8 cellular contexts compared by ENCODE assay signal in the genomic region with DNA sequence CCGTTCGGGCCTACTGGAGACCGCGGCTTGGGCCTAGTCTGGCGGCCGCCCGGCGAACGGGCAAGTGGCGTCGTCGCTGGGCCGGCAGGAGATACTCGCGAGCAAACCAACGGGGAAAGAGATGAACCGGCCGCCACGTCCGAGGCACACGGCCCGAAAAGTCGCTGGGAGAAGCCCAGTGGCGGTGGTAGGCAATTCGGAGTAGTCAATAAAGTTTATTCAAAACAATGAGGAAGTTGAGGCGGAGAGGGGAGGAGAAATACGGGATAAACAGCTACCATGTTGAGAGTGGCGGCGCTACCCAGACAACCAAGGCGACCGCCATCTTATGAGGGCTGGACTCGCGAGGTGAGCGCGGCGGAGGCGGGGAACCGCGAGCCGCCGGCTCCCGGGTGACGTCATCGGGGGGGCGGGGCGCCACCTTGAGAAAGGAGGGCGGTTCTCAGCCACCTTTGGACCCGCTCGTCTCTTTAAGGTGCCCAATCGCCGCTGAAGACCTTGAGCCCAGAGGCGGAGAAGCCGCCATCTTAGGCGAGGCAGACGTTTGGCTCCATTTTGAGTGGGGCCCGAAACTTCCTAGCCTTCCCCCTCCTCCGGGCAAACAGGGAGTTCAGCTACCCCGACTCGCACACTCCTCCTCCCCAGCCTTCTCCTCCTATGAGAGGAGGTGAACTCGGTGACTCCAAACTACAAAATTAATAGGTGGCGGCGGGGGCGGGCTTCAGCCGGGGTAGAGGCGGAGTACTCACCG. TPM values are rescaled to one million over a fixed set of nuclear protein-coding genes. Genes with fewer than 3 reads are reported as not detected.
DNase-seq lines count a peak whose midpoint lies in the region; ATAC-seq and TF ChIP-seq lines count a peak whose summit lies in the region.

PHF8 (minus strand) TSS at position 348 of the 751 bp plus-strand sequence. CDS start 1,745 bp downstream, outside the sequence.

- 40% methylated on average over 61 of the region's 66 CpGs for WGBS in smooth muscle cell (ENCODE audit: low lambda C conversion rate)

- H3K27ac ChIP-seq in smooth muscle cell (ENCODE audit: low read depth), result peak within 1 kb of the TSS; percentile 97

- peak within 1 kb of the TSS; percentile 96 for H3K9ac ChIP-seq in smooth muscle cell (ENCODE audit: low read depth)

- no peaks in the 10 kb centered on the region for H3K79me2 ChIP-seq in smooth muscle cell (ENCODE audit: low read depth)

- no peaks in the 10 kb centered on the region for H3K36me3 ChIP-seq in smooth muscle cell (ENCODE audit: low read depth)

- no peaks in the 10 kb centered on the region for H3F3A ChIP-seq in smooth muscle cell (ENCODE audit: low read depth)

- no peaks in the 10 kb centered on the region for H3K27me3 ChIP-seq in smooth muscle cell (ENCODE audit: low read depth)

- H3K9me3 ChIP-seq in smooth muscle cell (replicated peaks; ENCODE audit: low read depth), result no peaks in the 10 kb centered on the region

- no peak for TF ChIP-seq CTCF in smooth muscle cell (IDR thresholded peaks at IDR 0.05; ENCODE audit: borderline replicate concordance, insufficient read depth, poor library complexity, severe bottlenecking)

- peak within 1 kb of the TSS; percentile 74 for H3K4me3 ChIP-seq in smooth muscle cell

- peak within 1 kb of the TSS; percentile 93 to 97 (median 96) for H3K4me3 Mint-ChIP-seq in immature natural killer cell

- peaks cover 0 to 3% (median 0%) of the 10 kb centered on the region in 3 donors for H3K36me3 Mint-ChIP-seq in immature natural killer cell

- ATAC-seq in GM19035 (IDR thresholded peaks at IDR 0.05; ENCODE audit: unreplicated experiment) (peak; percentile 79), HG03354 (IDR thresholded peaks at IDR 0.05; ENCODE audit: poor library complexity, severe bottlenecking, unreplicated experiment) (peak; percentile 87)

- peak within 1 kb of the TSS; percentile 90 for H2AFZ ChIP-seq in smooth muscle cell (ENCODE audit: low read depth)

- H3K4me2 ChIP-seq in smooth muscle cell, result peak within 1 kb of the TSS; percentile 86

- no peaks in the 10 kb centered on the region for H3K9me3 Mint-ChIP-seq in immature natural killer cell

- peaks cover 19 to 31% of the 10 kb centered on the region in 2 donors for H3K4me1 Mint-ChIP-seq in immature natural killer cell

- no peaks in the 10 kb centered on the region for H3K4me1 ChIP-seq in smooth muscle cell (ENCODE audit: low read depth)

- H3K27ac Mint-ChIP-seq in immature natural killer cell, result peak within 1 kb of the TSS; percentile 95 to 99 (median 97)

- H3K27me3 Mint-ChIP-seq in immature natural killer cell (ENCODE audit: low read depth in 3 of 3), result peaks cover 0 to 16% (median 11%) of the 10 kb centered on the region in 3 donors

- H4K20me1 ChIP-seq in smooth muscle cell (ENCODE audit: low read depth), result no peaks in the 10 kb centered on the region

- DNase-seq in AG08396 (ENCODE audit: low spot score), result peak; percentile 89
- DNase-seq in NCI-H446 (lab: John Stamatoyannopoulos, UW), result peak; percentile 86 to 95
- peak; percentile 87 for DNase-seq in activated CD4-positive, CD25-positive, alpha-beta regulatory T cell treated with anti-CD3 and anti-CD28 coated beads, Interleukin-2, amount 50 U/mL, for 16 hours (ENCODE audit: low read depth, low spot score)
- DNase-seq in central memory CD4-positive, alpha-beta T cell, result peak; percentile 95
- peak; percentile 93 to 95 (median 94) for DNase-seq in immature natural killer cell
- DNase-seq in smooth muscle cell (lab: John Stamatoyannopoulos, UW; ENCODE audit: unreplicated experiment), result peak; percentile 62

RNA-seq across cellular contexts. Expression of gene PHF8, which starts in this region (rescaled TPM):
- polyA plus RNA-seq in immature natural killer cell, result 10 to 100 TPM in 1 of 3 donors, 1 to 10 TPM in 2; 5.8 to 22.3 (median 8.2) TPM
- total RNA-seq in smooth muscle cell, result 10.5 and 11.3 TPM in 2 replicates
- 9.0 and 10.2 TPM in 2 replicates for polyA plus RNA-seq in smooth muscle cell

Comparison
In these comparisons a context has a peak if more than half of its experiments do, and no peak if none do; other contexts are left out.
1. Peak in every context shown above with its lines: DNase-seq, ATAC-seq, H3K4me3 ChIP-seq and H3K27ac ChIP-seq.